ENCODE assay signal across 8 cellular contexts in genomic region chr10:124791378-124792348, GRCh38. TPM values are rescaled to one million over a fixed set of nuclear protein-coding genes. Genes with fewer than 3 reads are reported as not detected.
DNase-seq lines count a peak whose midpoint lies in the region; ATAC-seq and TF ChIP-seq lines count a peak whose summit lies in the region.

Gene EEF1AKMT2 (minus strand): TSS chr10:124791887. CDS start chr10:124791833, 54 bp downstream.

- H3K36me3 ChIP-seq in cardiac muscle cell: peaks cover 2% of the 10 kb centered on the region

- intact Hi-C loops in posterior cingulate gyrus (cut with DNase I): loop anchor here (10.0 kb wide), 1 partner anchor 47 kb away; the partner anchor contains the start of gene FAM53B

- H3K27ac ChIP-seq in cardiac muscle cell: peak within 1 kb of the TSS; percentile 94

- no peaks in the 10 kb centered on the region for H3K27me3 Mint-ChIP-seq in type B pancreatic cell

- H3K36me3 Mint-ChIP-seq in type B pancreatic cell: peaks cover 7% of the 10 kb centered on the region

- H3K4me3 Mint-ChIP-seq in type B pancreatic cell: peak within 1 kb of the TSS; percentile 99

- H3K4me1 ChIP-seq in cardiac muscle cell (ENCODE audit: low read depth): no peaks in the 10 kb centered on the region

- H3K27ac Mint-ChIP-seq in type B pancreatic cell: peak within 1 kb of the TSS; percentile 93

- peak within 1 kb of the TSS; percentile 92 for H3K4me3 ChIP-seq in cardiac muscle cell

- TF ChIP-seq CTCF in GM12872 (IDR thresholded peaks at IDR 0.05; ENCODE audit: insufficient read depth, low read depth, low read length): peak; percentile 19; the same call in 1 of the 3 replicates
- peak; percentile 38 for TF ChIP-seq CTCF in cardiac muscle cell (IDR thresholded peaks at IDR 0.05; ENCODE audit: low read depth, low read length)
- TF ChIP-seq CTCF in type B pancreatic cell (conservative IDR thresholded peaks at IDR 0.05): peak; percentile 45

- no peaks in the 10 kb centered on the region for H3K9me3 ChIP-seq in cardiac muscle cell (ENCODE audit: low read depth)

- no peaks in the 10 kb centered on the region for H3K9me3 Mint-ChIP-seq in type B pancreatic cell

- no peaks in the 10 kb centered on the region for H3K27me3 ChIP-seq in cardiac muscle cell

- peak; percentile 85 for ATAC-seq in HG02623 (IDR thresholded peaks at IDR 0.05; ENCODE audit: unreplicated experiment)

- H3K4me1 Mint-ChIP-seq in type B pancreatic cell (ENCODE audit: unreplicated experiment): peaks cover 5% of the 10 kb centered on the region

- DNase-seq in NCI-H1092 (lab: John Stamatoyannopoulos, UW) (peak; percentile 69), SW 1271 (lab: John Stamatoyannopoulos, UW) (peak; percentile 16 to 71), cardiac muscle cell (ENCODE audit: low read depth in 1 of 2, low spot score in 1 of 2) (peak; percentile 90 to 92), posterior cingulate gyrus (peak; percentile 66 to 97 (median 81)), type B pancreatic cell (ENCODE audit: extremely low spot score, unreplicated experiment) (peak; percentile 88)
- DNase-seq in activated naive CD8-positive, alpha-beta T cell treated with anti-CD3 and anti-CD28 coated beads, Interleukin-2, amount 50 U/mL, for 16 hours (ENCODE audit: low read depth, low spot score): peak; percentile 63

RNA-seq across cellular contexts. Expression of gene EEF1AKMT2, which starts in this region (rescaled TPM):
- 14.7 and 23.9 TPM in 2 replicates for total RNA-seq in cardiac muscle cell
- polyA plus RNA-seq in cardiac muscle cell: 17.3 and 29.9 TPM in 2 replicates
- total RNA-seq in type B pancreatic cell (ENCODE audit: low replicate concordance): 18.7 and 18.8 TPM in 2 replicates

Comparison
In these comparisons a context has a peak if more than half of its experiments do, and no peak if none do; other contexts are left out.
1. Peak in every context shown above with its lines: DNase-seq, ATAC-seq, H3K4me3 ChIP-seq and H3K27ac ChIP-seq.